13 cellular contexts compared by ENCODE assay signal in genomic region chr13:36475468-36475867, GRCh38. TPM values are rescaled to one million over a fixed set of nuclear protein-coding genes. Genes with fewer than 3 reads are reported as not detected.
DNase-seq lines count a peak whose midpoint lies in the region; ATAC-seq and TF ChIP-seq lines count a peak whose summit lies in the region.
"Had no signal": no experiment of that assay in that cellular context is flagged by ENCODE, and none has a peak within 500 bp of the region (broad histone marks: within the 10 kb centered on the region; RNA-seq: fewer than 3 reads in every experiment).

No MANE protein-coding gene starts in this region.

- peaks cover 5% of the 10 kb centered on the region for H3K27me3 Mint-ChIP-seq in activated T-cell treated with anti-CD3 and anti-CD28 coated beads, Interleukin-2, amount 50 U/mL, for 4 hours (ENCODE audit: low read depth)

- H3K79me2 ChIP-seq in hepatocyte: no peaks in the 10 kb centered on the region

- H3K4me3 ChIP-seq in hepatocyte: no peak overlapping the region
- H3K4me3 ChIP-seq: sigmoid colon had no signal

- no peak overlapping the region for H3K4me2 ChIP-seq in hepatocyte

- ATAC-seq in GM19395 (IDR thresholded peaks at IDR 0.05; ENCODE audit: unreplicated experiment) (no peak), GM21786 (IDR thresholded peaks at IDR 0.05; ENCODE audit: unreplicated experiment) (no peak)
- no peak for ATAC-seq in activated T-cell treated with anti-CD3 and anti-CD28 coated beads, Interleukin-2, amount 50 U/mL, for 4 hours

- H3K9me3 ChIP-seq in hepatocyte (ENCODE audit: low read depth): no peaks in the 10 kb centered on the region

- no peak overlapping the region for H3K4me3 Mint-ChIP-seq in activated T-cell treated with anti-CD3 and anti-CD28 coated beads, Interleukin-2, amount 50 U/mL, for 4 hours

- H3K27ac ChIP-seq in hepatocyte: no peak overlapping the region
- H3K27ac ChIP-seq: sigmoid colon had no signal

- H3K27me3 ChIP-seq in hepatocyte: no peaks in the 10 kb centered on the region
- H3K27me3 ChIP-seq: sigmoid colon had no signal

- no peak overlapping the region for H2AFZ ChIP-seq in hepatocyte

- H3K9me2 ChIP-seq in hepatocyte (replicated peaks; ENCODE audit: insufficient read depth): no peaks in the 10 kb centered on the region

- H3K4me1 ChIP-seq in hepatocyte (ENCODE audit: insufficient read depth): no peaks in the 10 kb centered on the region
- H3K4me1 ChIP-seq: sigmoid colon had no signal

- H4K20me1 ChIP-seq in hepatocyte (ENCODE audit: insufficient read depth, poor library complexity, severe bottlenecking): no peaks in the 10 kb centered on the region

- TF ChIP-seq EP300 in Ishikawa (IDR thresholded peaks at IDR 0.05; ENCODE audit: borderline replicate concordance): no peak

- H3K4me1 Mint-ChIP-seq in activated T-cell treated with anti-CD3 and anti-CD28 coated beads, Interleukin-2, amount 50 U/mL, for 4 hours (ENCODE audit: low read depth): no peaks in the 10 kb centered on the region

- TF ChIP-seq CTCF in hepatocyte (IDR thresholded peaks at IDR 0.05; ENCODE audit: poor library complexity): peak; percentile 4

- no peaks in the 10 kb centered on the region for H3K36me3 ChIP-seq in hepatocyte (replicated peaks; ENCODE audit: insufficient read depth, low read depth)
- H3K36me3 ChIP-seq: sigmoid colon had no signal

- peaks cover 16% of the 10 kb centered on the region for H3K9me3 Mint-ChIP-seq in activated T-cell treated with anti-CD3 and anti-CD28 coated beads, Interleukin-2, amount 50 U/mL, for 4 hours

- TF ChIP-seq RAD21 in Ishikawa (IDR thresholded peaks at IDR 0.05; ENCODE audit: low read depth): peak; percentile 73

- DNase-seq in NCI-H146 (lab: John Stamatoyannopoulos, UW) (peak; percentile 43), NCI-H146 treated with DMSO at 0.1 percent for 48 hours (lab: John Stamatoyannopoulos, UW; ENCODE audit: unreplicated experiment) (no peak), UCSD-AML1 (lab: John Stamatoyannopoulos, UW; ENCODE audit: unreplicated experiment) (peak; percentile 18), hepatocyte (ENCODE audit: low spot score) (no peak)
- no peak for DNase-seq in activated T-cell treated with anti-CD3 and anti-CD28 coated beads, Interleukin-2, amount 50 U/mL, for 4 hours
- DNase-seq: activated naive CD4-positive, alpha-beta T cell treated with anti-CD3 and anti-CD28 coated beads, Interleukin-2, amount 50 U/mL, for 16 hours; effector memory CD4-positive, alpha-beta T cell; NCI-H2081 treated with DMSO at 0.1 percent for 48 hours; SHP77; sigmoid colon had no signal

- 87% methylated on average over 2 of the region's 2 CpGs for WGBS in hepatocyte (ENCODE audit: low lambda C conversion rate, missing lambda C conversion rate)

- H3K36me3 Mint-ChIP-seq in activated T-cell treated with anti-CD3 and anti-CD28 coated beads, Interleukin-2, amount 50 U/mL, for 4 hours (ENCODE audit: insufficient read depth): no peaks in the 10 kb centered on the region

TF ChIP-seq in Ishikawa, 13 proteins besides CTCF, POLR2A, EP300 and RAD21:
- TF ChIP-seq MAX (IDR thresholded peaks at IDR 0.05): no peak
- no peak for TF ChIP-seq EGR1 (IDR thresholded peaks at IDR 0.05)
- no peak for TF ChIP-seq USF1 (IDR thresholded peaks at IDR 0.05)
- TF ChIP-seq REST (IDR thresholded peaks at IDR 0.05; ENCODE audit: low read depth): no peak
- no peak for TF ChIP-seq NFIC (IDR thresholded peaks at IDR 0.05)
- TF ChIP-seq TAF1 (IDR thresholded peaks at IDR 0.05; ENCODE audit: low read depth): no peak
- no peak for TF ChIP-seq CEBPB (IDR thresholded peaks at IDR 0.05)
- TF ChIP-seq TEAD4 (IDR thresholded peaks at IDR 0.05): no peak
- TF ChIP-seq CREB1 (IDR thresholded peaks at IDR 0.05; ENCODE audit: low read depth): no peak
- no peak for TF ChIP-seq YY1 (IDR thresholded peaks at IDR 0.05; ENCODE audit: low read depth)
- no peak for TF ChIP-seq ZBTB7A (IDR thresholded peaks at IDR 0.05; ENCODE audit: low read depth)
- TF ChIP-seq FOXM1 (IDR thresholded peaks at IDR 0.05; ENCODE audit: borderline replicate concordance, low read depth): no peak
- no peak for TF ChIP-seq TCF12 (IDR thresholded peaks at IDR 0.05; ENCODE audit: low read depth)

RNA-seq across cellular contexts. Expression of gene CCNA1, which starts 43.2 kb away (rescaled TPM):
- total RNA-seq in hepatocyte: 0.47 TPM in 1 of 2 replicates, not detected in the other
- 0.32 and 0.83 TPM in 2 replicates for polyA plus RNA-seq in hepatocyte
- total RNA-seq in activated T-cell treated with anti-CD3 and anti-CD28 coated beads, Interleukin-2, amount 50 U/mL, for 4 hours: not detected

Comparison
In these comparisons a context has a peak if more than half of its experiments do, and no peak if none do; other contexts are left out.
1. DNase-seq: peak in NCI-H146 (single experiment) and UCSD-AML1 (single experiment); none in NCI-H146 treated with DMSO at 0.1 percent for 48 hours (single experiment), hepatocyte (single experiment) and activated T-cell treated with anti-CD3 and anti-CD28 coated beads, Interleukin-2, amount 50 U/mL, for 4 hours (single experiment).